Comparison of ENCODE assay signal across 21 cellular contexts in genomic region chr15:62326460-62327011, GRCh38.
A peak's percentile ranks its signal among the peaks of the same experiment; 100 is the strongest.
DNase-seq lines count a peak whose midpoint lies in the region; ATAC-seq, FAIRE-seq and TF ChIP-seq lines count a peak whose summit lies in the region.
"Had no signal": no experiment of that assay in that cellular context is flagged by ENCODE, and none has a peak within 500 bp of the region (broad histone marks: within the 10 kb centered on the region; RNA-seq: fewer than 3 reads in every experiment).

No MANE protein-coding gene starts in this region.

- 8% methylated on average over 3 of the region's 3 CpGs for WGBS in HepG2 (ENCODE audit: low lambda C conversion rate)

- TF ChIP-seq RAD21 in HepG2 (CRISPR knock-in tag; IDR thresholded peaks at IDR 0.05), result no peak

- in situ Hi-C loops in HepG2 (cut with HindIII; ENCODE audit: extremely low pct_ligation_motif_present, low pct_unique_long_range_greater_than_20kb), result no loop called here

- H3K27me3 ChIP-seq in PC-3 (ENCODE audit: low read length) (no peaks in the 10 kb centered on the region), HepG2 (ENCODE audit: control insufficient read depth in 1 of 2, insufficient read depth in 2 of 2, low read length in 2 of 2) (peaks cover 1 to 14% of the 10 kb centered on the region in 2 experiments; a peak in 3 of 5 replicates)
- H3K27me3 ChIP-seq: BE2C had no signal

- BruUV-seq in PC-3 (replicated peaks; lab: Mats Ljungman, UMichigan), result no TSS peak
- no TSS peak for BruUV-seq in HepG2 (replicated peaks; lab: Mats Ljungman, UMichigan)

- peaks cover 11% of the 10 kb centered on the region for H3K4me1 Mint-ChIP-seq in type B pancreatic cell (ENCODE audit: unreplicated experiment)
- H3K4me1 Mint-ChIP-seq: CD4-positive, CD25-positive, alpha-beta regulatory T cell had no signal

- H3F3A ChIP-seq in PC-3 (ENCODE audit: low read length, unreplicated experiment), result no peaks in the 10 kb centered on the region

- H3K9me3 ChIP-seq in PC-3 (ENCODE audit: low read length), result no peaks in the 10 kb centered on the region
- no peaks in the 10 kb centered on the region for H3K9me3 ChIP-seq in HepG2 (ENCODE audit: low read length)
- H3K9me3 ChIP-seq: BE2C had no signal

- H3K4me3 ChIP-seq in PC-3 (ENCODE audit: low read length) (no peak overlapping the region), HepG2 (replicated peaks in 1 of 3; ENCODE audit: insufficient read depth in 1 of 3, low read depth in 2 of 3, low read length in 3 of 3) (no peak overlapping the region)
- H3K4me3 ChIP-seq: GM12878 had no signal

- no peak for ATAC-seq in PC-3
- ATAC-seq in HepG2, result no peak
- ATAC-seq: GM12878 had no signal

- H3K27ac Mint-ChIP-seq in type B pancreatic cell, result no peak overlapping the region
- H3K27ac Mint-ChIP-seq: CD4-positive, CD25-positive, alpha-beta regulatory T cell had no signal

- H3K9me2 ChIP-seq in PC-3 (replicated peaks; ENCODE audit: low read length), result no peaks in the 10 kb centered on the region

- no peak overlapping the region for H3K4me3 Mint-ChIP-seq in type B pancreatic cell
- H3K4me3 Mint-ChIP-seq: CD4-positive, CD25-positive, alpha-beta regulatory T cell had no signal

- TF ChIP-seq POLR2A in HepG2 (IDR thresholded peaks at IDR 0.05; ENCODE audit: insufficient read depth in 1 of 2, low read depth in 2 of 2, low read length in 2 of 2), result no peak

- H3K4me1 ChIP-seq in PC-3 (ENCODE audit: insufficient read depth, low read length) (peaks cover 4% of the 10 kb centered on the region; the same call in 1 of the 2 replicates), HepG2 (ENCODE audit: insufficient read depth, low read length) (peaks cover 7% of the 10 kb centered on the region; the same call in 1 of the 2 replicates)

- H3K4me2 ChIP-seq in PC-3 (ENCODE audit: low read length) (no peak overlapping the region), HepG2 (ENCODE audit: low read depth, low read length) (no peak overlapping the region)

- no peaks in the 10 kb centered on the region for H3K79me2 ChIP-seq in PC-3 (ENCODE audit: low read length)
- no peaks in the 10 kb centered on the region for H3K79me2 ChIP-seq in HepG2 (ENCODE audit: insufficient read depth, low read length)

- no peaks in the 10 kb centered on the region for H3K36me3 Mint-ChIP-seq in type B pancreatic cell
- H3K36me3 Mint-ChIP-seq: CD4-positive, CD25-positive, alpha-beta regulatory T cell had no signal

- POLR2A ChIA-PET in PC-3 (lab: Charles Lee; ENCODE audit: unreplicated experiment), result no interaction called here
- POLR2A ChIA-PET in HepG2 (lab: Yijun Ruan, JAX), result no interaction called here
- POLR2A ChIA-PET in GM10248 (lab: Yijun Ruan, JAX), result no interaction called here

- H3K36me3 ChIP-seq in PC-3 (ENCODE audit: low read depth, low read length) (no peaks in the 10 kb centered on the region), HepG2 (replicated peaks in 1 of 2; ENCODE audit: control insufficient read depth in 1 of 2, insufficient read depth in 2 of 2, low read length in 2 of 2) (no peaks in the 10 kb centered on the region)
- H3K36me3 ChIP-seq: BE2C had no signal

- peak overlapping the region; percentile 14; the same call in 1 of the 2 replicates for H2AFZ ChIP-seq in PC-3 (ENCODE audit: low read length)
- no peak overlapping the region for H2AFZ ChIP-seq in HepG2 (ENCODE audit: low read length)

- H3K27me3 Mint-ChIP-seq in type B pancreatic cell, result peaks cover 10% of the 10 kb centered on the region

- FAIRE-seq in HepG2 (lab: Jason Lieb, UNC), result no peak
- FAIRE-seq: GM12878, GM19239 had no signal

- H4K20me1 ChIP-seq in PC-3 (ENCODE audit: low read length) (no peaks in the 10 kb centered on the region), HepG2 (ENCODE audit: insufficient read depth, low read length) (no peaks in the 10 kb centered on the region)

- no peaks in the 10 kb centered on the region for H3K9me3 Mint-ChIP-seq in type B pancreatic cell
- H3K9me3 Mint-ChIP-seq: CD4-positive, CD25-positive, alpha-beta regulatory T cell had no signal

- H3K9ac ChIP-seq in PC-3 (ENCODE audit: low read length) (no peak overlapping the region), HepG2 (ENCODE audit: insufficient read depth, low read depth, low read length) (no peak overlapping the region)

- peak; percentile 30 for DNase-seq in NCI-H2196 (lab: John Stamatoyannopoulos, UW; ENCODE audit: unreplicated experiment)
- DNase-seq in NCI-H2196 treated with DMSO at 0.1 percent for 48 hours (lab: John Stamatoyannopoulos, UW; ENCODE audit: unreplicated experiment), result no peak
- peak; percentile 47 for DNase-seq in PC-3
- no peak for DNase-seq in HepG2 (ENCODE audit: low spot score)
- DNase-seq in renal cortical epithelial cell (ENCODE audit: low read depth), result peak; percentile 32
- DNase-seq in type B pancreatic cell (ENCODE audit: extremely low spot score, unreplicated experiment), result no peak
- no peak for DNase-seq in GM10248 (ENCODE audit: extremely low spot score)
- no peak for DNase-seq in middle frontal gyrus (ENCODE audit: extremely low spot score, low spot score)
- DNase-seq: BE2C; CD4-positive, CD25-positive, alpha-beta regulatory T cell; COR-L47; GF-D8; GOT3; KBM-7; MV-4-11; NCI-H1417 treated with DMSO at 0.1 percent for 48 hours; NCI-H2081; NCI-H2171 treated with DMSO at 0.1 percent for 48 hours; NCI-H774 had no signal

- intact Hi-C loops in PC-3 (cut with micrococcal nuclease), result no loop called here
- intact Hi-C loops in HepG2 (cut with micrococcal nuclease; ENCODE audit: unreplicated experiment), result no loop called here

- CTCF ChIA-PET in PC-3 (lab: Charles Lee) (no interaction called here), HepG2 (lab: Yijun Ruan, JAX; ENCODE audit: low intra/inter-chr PET ratio, low total read pairs) (no interaction called here), GM10248 (lab: Yijun Ruan, JAX) (no interaction called here)

- TF ChIP-seq EP300 in HepG2 (IDR thresholded peaks at IDR 0.05; ENCODE audit: low read depth in 2 of 2, low read length in 2 of 2), result no peak
- no peak for TF ChIP-seq EP300 in HepG2 (CRISPR knock-in tag; IDR thresholded peaks at IDR 0.05; ENCODE audit: borderline replicate concordance)

- H3K27ac ChIP-seq in PC-3 (ENCODE audit: low read length) (peak overlapping the region; percentile 29; the same call in 1 of the 2 replicates), HepG2 (ENCODE audit: extremely low read length, insufficient read depth, low read length) (no peak overlapping the region)

- no peak for TF ChIP-seq CTCF in PC-3 (conservative IDR thresholded peaks at IDR 0.05; ENCODE audit: low read depth, low read length)
- TF ChIP-seq CTCF in HepG2 (CRISPR knock-in tag; IDR thresholded peaks at IDR 0.05), result no peak
- no peak for TF ChIP-seq CTCF in type B pancreatic cell (conservative IDR thresholded peaks at IDR 0.05)
- TF ChIP-seq CTCF in GM10248 (IDR thresholded peaks at IDR 0.05; ENCODE audit: control extremely low read depth, extremely low read depth, low read depth, missing control alignments), result no peak

TF ChIP-seq in HepG2, 621 proteins besides CTCF, POLR2A, EP300 and RAD21 (continues in another document):
- TF ChIP-seq PRPF4 (IDR thresholded peaks at IDR 0.05; ENCODE audit: low read depth, low read length, poor library complexity, severe bottlenecking) (no peak), ZBTB20 (CRISPR knock-in tag; IDR thresholded peaks at IDR 0.05; ENCODE audit: borderline replicate concordance, low read depth) (no peak), ZNF207 (IDR thresholded peaks at IDR 0.05; ENCODE audit: borderline replicate concordance) (no peak), FOXA3 (CRISPR knock-in tag; IDR thresholded peaks at IDR 0.05) (peak; percentile 44; the same call in 1 of the 2 replicates), CEBPG (CRISPR knock-in tag; IDR thresholded peaks at IDR 0.05) (peak; percentile 62)
- TF ChIP-seq, protein P1, sequence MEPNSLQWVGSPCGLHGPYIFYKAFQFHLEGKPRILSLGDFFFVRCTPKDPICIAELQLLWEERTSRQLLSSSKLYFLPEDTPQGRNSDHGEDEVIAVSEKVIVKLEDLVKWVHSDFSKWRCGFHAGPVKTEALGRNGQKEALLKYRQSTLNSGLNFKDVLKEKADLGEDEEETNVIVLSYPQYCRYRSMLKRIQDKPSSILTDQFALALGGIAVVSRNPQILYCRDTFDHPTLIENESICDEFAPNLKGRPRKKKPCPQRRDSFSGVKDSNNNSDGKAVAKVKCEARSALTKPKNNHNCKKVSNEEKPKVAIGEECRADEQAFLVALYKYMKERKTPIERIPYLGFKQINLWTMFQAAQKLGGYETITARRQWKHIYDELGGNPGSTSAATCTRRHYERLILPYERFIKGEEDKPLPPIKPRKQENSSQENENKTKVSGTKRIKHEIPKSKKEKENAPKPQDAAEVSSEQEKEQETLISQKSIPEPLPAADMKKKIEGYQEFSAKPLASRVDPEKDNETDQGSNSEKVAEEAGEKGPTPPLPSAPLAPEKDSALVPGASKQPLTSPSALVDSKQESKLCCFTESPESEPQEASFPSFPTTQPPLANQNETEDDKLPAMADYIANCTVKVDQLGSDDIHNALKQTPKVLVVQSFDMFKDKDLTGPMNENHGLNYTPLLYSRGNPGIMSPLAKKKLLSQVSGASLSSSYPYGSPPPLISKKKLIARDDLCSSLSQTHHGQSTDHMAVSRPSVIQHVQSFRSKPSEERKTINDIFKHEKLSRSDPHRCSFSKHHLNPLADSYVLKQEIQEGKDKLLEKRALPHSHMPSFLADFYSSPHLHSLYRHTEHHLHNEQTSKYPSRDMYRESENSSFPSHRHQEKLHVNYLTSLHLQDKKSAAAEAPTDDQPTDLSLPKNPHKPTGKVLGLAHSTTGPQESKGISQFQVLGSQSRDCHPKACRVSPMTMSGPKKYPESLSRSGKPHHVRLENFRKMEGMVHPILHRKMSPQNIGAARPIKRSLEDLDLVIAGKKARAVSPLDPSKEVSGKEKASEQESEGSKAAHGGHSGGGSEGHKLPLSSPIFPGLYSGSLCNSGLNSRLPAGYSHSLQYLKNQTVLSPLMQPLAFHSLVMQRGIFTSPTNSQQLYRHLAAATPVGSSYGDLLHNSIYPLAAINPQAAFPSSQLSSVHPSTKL (CRISPR knock-in tag; IDR thresholded peaks at IDR 0.05), result peak; percentile 52

Comparison
In these comparisons a context has a peak if more than half of its experiments do, and no peak if none do; other contexts are left out.
1. DNase-seq: peak in NCI-H2196 (single experiment), PC-3 (single experiment) and renal cortical epithelial cell (single experiment); none in NCI-H2196 treated with DMSO at 0.1 percent for 48 hours (single experiment), HepG2 (single experiment), type B pancreatic cell (single experiment), GM10248 (single experiment) and middle frontal gyrus (single experiment).